15 cellular contexts compared by ENCODE assay signal in the genomic region with DNA sequence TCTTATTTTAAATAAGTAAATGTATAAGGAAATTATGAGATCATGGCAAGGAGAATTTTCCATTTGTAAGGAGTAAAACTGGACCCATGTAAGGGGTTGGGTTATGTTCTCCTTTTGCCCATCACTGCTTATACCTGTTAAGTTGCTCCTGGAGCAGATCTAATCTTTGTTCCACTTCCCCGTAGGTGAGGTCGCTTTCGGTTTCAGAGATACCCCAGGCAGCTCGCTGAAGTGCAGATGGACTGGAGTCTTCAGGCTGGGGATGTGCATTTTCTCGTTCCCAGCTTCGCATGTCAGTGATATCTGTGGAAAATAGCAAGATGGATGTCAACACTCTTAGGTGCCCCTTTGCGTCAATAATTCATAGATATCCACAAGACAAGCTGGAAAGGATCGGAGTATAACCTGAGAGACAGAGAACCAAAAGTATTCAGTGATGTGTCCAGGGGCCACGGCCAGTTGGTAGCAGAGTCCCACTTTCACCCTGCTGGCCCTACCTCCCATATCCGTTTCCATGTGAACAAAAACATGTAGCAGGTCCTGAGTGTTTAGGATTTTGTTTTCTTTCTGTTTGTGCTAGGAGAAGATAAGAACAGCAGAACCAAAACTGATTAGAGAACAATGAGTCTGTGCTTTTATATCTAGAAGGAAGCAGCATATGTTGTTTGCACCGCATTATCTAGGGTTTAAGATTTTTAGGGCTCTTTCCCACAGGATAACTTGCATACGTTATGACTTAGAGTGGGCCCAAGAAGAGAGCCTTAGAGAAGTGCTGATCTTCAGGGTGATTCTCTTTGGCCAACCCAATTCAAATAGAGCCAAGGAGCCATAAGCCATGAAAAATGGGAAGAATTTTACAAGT. TPM values are rescaled to one million over a fixed set of nuclear protein-coding genes. Genes with fewer than 3 reads are reported as not detected.
A peak's percentile ranks its signal among the peaks of the same experiment; 100 is the strongest.
DNase-seq lines count a peak whose midpoint lies in the region; ATAC-seq and TF ChIP-seq lines count a peak whose summit lies in the region.
"Had no signal": no experiment of that assay in that cellular context is flagged by ENCODE, and none has a peak within 500 bp of the region (broad histone marks: within the 10 kb centered on the region; RNA-seq: fewer than 3 reads in every experiment).

No MANE protein-coding gene starts in this region.

- no peak for TF ChIP-seq POLR2A in uterus (IDR thresholded peaks at IDR 0.05)

- H3K9me2 ChIP-seq in OCI-LY7 (ENCODE audit: insufficient read depth, low read length) = no peaks in the 10 kb centered on the region

- CTCF ChIA-PET in OCI-LY7 (lab: Charles Lee; ENCODE audit: unreplicated experiment) = no interaction called here

- peaks cover 2% of the 10 kb centered on the region for H3K4me1 Mint-ChIP-seq in activated CD4-positive, alpha-beta T cell treated with anti-CD3 and anti-CD28 coated beads, Interleukin-2, amount 10 ng/mL, durations not matched to agents 24 days and 14 days
- peaks cover 0 to 2% (median 0%) of the 10 kb centered on the region in 3 donors for H3K4me1 Mint-ChIP-seq in naive B cell

- H4K20me1 ChIP-seq in OCI-LY7 (ENCODE audit: insufficient read depth, low read length) = no peaks in the 10 kb centered on the region

- H3K27ac ChIP-seq in OCI-LY7 (ENCODE audit: low read depth, low read length, poor library complexity, severe bottlenecking) (no peak overlapping the region), uterus (no peak overlapping the region)
- H3K27ac ChIP-seq: A549, coronary artery, KMS-11 had no signal

- H3K36me3 Mint-ChIP-seq in activated CD4-positive, alpha-beta T cell treated with anti-CD3 and anti-CD28 coated beads, Interleukin-2, amount 10 ng/mL, durations not matched to agents 24 days and 14 days (ENCODE audit: low read depth) = no peaks in the 10 kb centered on the region
- no peaks in the 10 kb centered on the region for H3K36me3 Mint-ChIP-seq in naive B cell

- ATAC-seq in GM21423 (IDR thresholded peaks at IDR 0.05; ENCODE audit: unreplicated experiment) (peak; percentile 51), naive B cell (ENCODE audit: low read depth in 2 of 2) (peak in 1 of 2 donors; percentile 55)
- ATAC-seq: A549 had no signal

- TF ChIP-seq CTCF in OCI-LY7 (conservative IDR thresholded peaks at IDR 0.05; ENCODE audit: low read length) (no peak), uterus (IDR thresholded peaks at IDR 0.05) (no peak)

- peak overlapping the region; percentile 61 for H3K4me3 Mint-ChIP-seq in activated CD4-positive, alpha-beta T cell treated with anti-CD3 and anti-CD28 coated beads, Interleukin-2, amount 10 ng/mL, durations not matched to agents 24 days and 14 days
- H3K4me3 Mint-ChIP-seq in naive B cell = peak overlapping the region in 5 of 8 donors; percentile 39 to 79 (median 54)

- H3K4me1 ChIP-seq in OCI-LY7 (ENCODE audit: insufficient read depth, low read length, poor library complexity, severe bottlenecking) (no peaks in the 10 kb centered on the region), uterus (no peaks in the 10 kb centered on the region)
- H3K4me1 ChIP-seq: A549 had no signal

- H3K27ac Mint-ChIP-seq in activated CD4-positive, alpha-beta T cell treated with anti-CD3 and anti-CD28 coated beads, Interleukin-2, amount 10 ng/mL, durations not matched to agents 24 days and 14 days = no peak overlapping the region
- peak overlapping the region in 1 of 6 donors; percentile 23 for H3K27ac Mint-ChIP-seq in naive B cell

- H3K36me3 ChIP-seq in OCI-LY7 (ENCODE audit: insufficient read depth, low read length) = no peaks in the 10 kb centered on the region
- no peaks in the 10 kb centered on the region for H3K36me3 ChIP-seq in uterus

- no peaks in the 10 kb centered on the region for H3K9me3 Mint-ChIP-seq in activated CD4-positive, alpha-beta T cell treated with anti-CD3 and anti-CD28 coated beads, Interleukin-2, amount 10 ng/mL, durations not matched to agents 24 days and 14 days
- no peaks in the 10 kb centered on the region for H3K9me3 Mint-ChIP-seq in naive B cell

- no peaks in the 10 kb centered on the region for H3K79me2 ChIP-seq in OCI-LY7 (ENCODE audit: insufficient read depth, low read depth, low read length)

- no TSS peak for BruUV-seq in OCI-LY7 (replicated peaks; lab: Mats Ljungman, UMichigan)

- DNase-seq in activated CD4-positive, alpha-beta T cell treated with anti-CD3 and anti-CD28 coated beads, Interleukin-2, amount 10 ng/mL, durations not matched to agents 24 days and 14 days = no peak
- no peak for DNase-seq in activated CD4-positive, alpha-beta T cell treated with anti-CD3 and anti-CD28 coated beads, Interleukin-2, amount 50 U/mL, for 48 hours
- DNase-seq in OCI-LY7 (ENCODE audit: low spot score) (peak; percentile 7), naive B cell (no peak), uterus (no peak), NCI-H1048 (lab: John Stamatoyannopoulos, UW) (no peak), HuH-7 (ENCODE audit: low spot score) (no peak)
- DNase-seq: activated CD4-positive, alpha-beta T cell treated with anti-CD3 and anti-CD28 coated beads for 4 hours; activated naive CD4-positive, alpha-beta T cell treated with Interleukin-2 at 50 U/mL for 16 hours; foreskin melanocyte; nucleus accumbens had no signal

- H3K27me3 Mint-ChIP-seq in activated CD4-positive, alpha-beta T cell treated with anti-CD3 and anti-CD28 coated beads, Interleukin-2, amount 10 ng/mL, durations not matched to agents 24 days and 14 days = peaks cover 26% of the 10 kb centered on the region
- peaks cover 4 to 21% (median 20%) of the 10 kb centered on the region in 3 donors for H3K27me3 Mint-ChIP-seq in naive B cell

- H3K9me3 ChIP-seq in OCI-LY7 (ENCODE audit: low read length) (no peaks in the 10 kb centered on the region), uterus (no peaks in the 10 kb centered on the region)
- H3K9me3 ChIP-seq: A549 had no signal

- peak overlapping the region; percentile 24; the same call in 1 of the 2 replicates for H2AFZ ChIP-seq in OCI-LY7 (ENCODE audit: low read length)

- intact Hi-C loops in activated CD4-positive, alpha-beta T cell treated with anti-CD3 and anti-CD28 coated beads, Interleukin-2, amount 10 ng/mL, durations not matched to agents 24 days and 14 days (cut with micrococcal nuclease) = no loop called here
- intact Hi-C loops in OCI-LY7 (cut with micrococcal nuclease; ENCODE audit: unreplicated experiment) = no loop called here
- intact Hi-C loops in uterus (cut with DNase I; ENCODE audit: low total_unique reads) = no loop called here

- H3K4me3 ChIP-seq in OCI-LY7 (ENCODE audit: low read depth, low read length, poor library complexity, severe bottlenecking) = no peak overlapping the region
- H3K4me3 ChIP-seq in uterus = no peak overlapping the region
- H3K4me3 ChIP-seq: A549, coronary artery had no signal

- H3K4me2 ChIP-seq in OCI-LY7 (ENCODE audit: low read length) = peak overlapping the region; percentile 29; the same call in 1 of the 2 replicates
- H3K4me2 ChIP-seq: A549, KMS-11 had no signal

- no peaks in the 10 kb centered on the region for H3K27me3 ChIP-seq in uterus

- POLR2A ChIA-PET in OCI-LY7 (lab: Charles Lee) = interaction anchor here (0.7 kb wide), 1 partner anchor 87 kb away, joined by 5 read pairs; no protein-coding TSS in a partner anchor

RNA-seq across cellular contexts. Expression of a gene that starts 36.0 kb away (rescaled TPM):
- 13.6 and 16.2 TPM in 2 replicates for total RNA-seq in activated CD4-positive, alpha-beta T cell treated with anti-CD3 and anti-CD28 coated beads, Interleukin-2, amount 10 ng/mL, durations not matched to agents 24 days and 14 days
- total RNA-seq in OCI-LY7 (2014; rRNA removed; shearing (Covaris generic)) = 31.9 and 37.3 TPM in 2 replicates
- 38.4 and 43.9 TPM in 2 replicates for total RNA-seq in OCI-LY7 (2022)
- polyA plus RNA-seq in naive B cell (ENCODE audit: low read depth in 6 of 6) = 100 to 1,000 TPM in 1 of 6 donors, 10 to 100 TPM in 5; 57.9 to 106 (median 85.3) TPM
- total RNA-seq in uterus = 10 to 100 TPM in 3 of 4 donors, 1 to 10 TPM in 1; 3.8 to 31.9 (median 20.6) TPM
